ENCODE assay signal across 1 cellular context in genomic region chr6:118697554-118697953, GRCh38.
TF ChIP-seq lines count a peak whose summit lies in the region.

No MANE protein-coding gene starts in this region.

TF ChIP-seq in HCT116, 20 proteins besides CTCF, POLR2A, EP300 and RAD21 (continued from another document):
- no peak for TF ChIP-seq ZNF274 (IDR thresholded peaks at IDR 0.05; ENCODE audit: low read depth, low read length)
- TF ChIP-seq FOSL1 (IDR thresholded peaks at IDR 0.05; ENCODE audit: low read depth) = no peak
- no peak for TF ChIP-seq ATF3 (IDR thresholded peaks at IDR 0.05)
- TF ChIP-seq EZH2 (IDR thresholded peaks at IDR 0.05) = no peak
TF ChIP-seq in HCT116: peak in this region for 0.
